In the genomic region with DNA sequence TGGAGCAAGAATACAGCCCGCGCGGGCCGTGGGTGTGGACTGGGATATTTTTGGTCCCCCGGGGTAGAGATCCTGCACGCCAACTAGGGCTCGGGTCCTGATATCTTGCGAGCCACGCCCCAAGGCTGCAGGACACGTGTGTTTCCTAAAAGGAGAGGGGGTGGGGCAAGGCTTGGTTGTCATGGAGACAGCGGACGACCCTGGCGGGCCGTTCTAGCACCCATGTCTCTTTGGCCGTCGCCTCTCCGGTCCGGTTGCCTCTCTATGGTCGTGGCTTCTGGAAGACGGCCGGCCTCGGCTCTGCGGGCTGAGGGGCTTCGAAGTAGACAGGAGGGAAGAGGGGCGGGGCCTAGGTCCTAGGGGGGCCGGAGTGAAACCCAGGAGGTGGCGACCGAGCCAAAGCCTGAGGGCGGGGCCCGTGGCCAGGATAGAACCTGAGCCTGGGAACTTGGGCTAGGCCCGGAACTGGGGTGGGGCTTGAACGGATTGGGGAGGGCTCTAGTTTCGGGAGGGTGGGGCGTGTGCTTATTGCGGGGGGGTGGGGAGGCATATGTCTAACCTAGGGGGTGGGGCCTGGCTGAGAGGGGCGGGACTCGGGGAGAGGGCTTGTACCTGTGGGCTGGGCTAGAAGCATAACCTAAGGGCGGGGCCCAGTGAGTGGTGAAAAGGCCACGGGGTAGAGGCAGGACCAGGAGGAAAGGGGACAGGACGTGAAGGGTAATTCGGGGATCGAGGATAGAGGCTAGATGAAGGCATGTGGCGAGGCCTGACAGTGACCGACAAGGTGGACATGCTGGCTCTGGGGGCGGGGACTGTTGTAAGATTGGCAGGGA, we compare ENCODE assay signal across 8 cellular contexts. TPM values are rescaled to one million over a fixed set of nuclear protein-coding genes. Genes with fewer than 3 reads are reported as not detected.
DNase-seq lines count a peak whose midpoint lies in the region; ATAC-seq, FAIRE-seq and TF ChIP-seq lines count a peak whose summit lies in the region.

No MANE protein-coding gene starts in this region.

- H2AFZ ChIP-seq in endothelial cell of umbilical vein (ENCODE audit: low read depth, low read length) = peak overlapping the region; percentile 100

- peak overlapping the region; percentile 82 to 99 (median 96) for H3K27ac Mint-ChIP-seq in CD4-positive, alpha-beta memory T cell

- no peaks in the 10 kb centered on the region for H3K9me3 Mint-ChIP-seq in CD4-positive, alpha-beta memory T cell

- peak; percentile 4 for TF ChIP-seq POLR2A in endothelial cell of umbilical vein (IDR thresholded peaks at IDR 0.05; ENCODE audit: low read depth, low read length)

- POLR2A ChIA-PET in CD4-positive, alpha-beta memory T cell (lab: Charles Lee; ENCODE audit: partially characterized antibody) = interaction anchor here (1.0 to 1.6 kb wide), 4 partner anchors 20 to 134 kb away, joined by 3 to 11 read pairs (median 3); a partner anchor contains a TSS
- POLR2A ChIA-PET in endothelial cell of umbilical vein (lab: Charles Lee) = interaction anchor here (1.1 kb wide), 1 partner anchor 57 kb away, joined by 3 read pairs; no protein-coding TSS in a partner anchor

- no TSS peak for BruUV-seq in endothelial cell of umbilical vein (replicated peaks; lab: Mats Ljungman, UMichigan)

- peak overlapping the region; percentile 65 for H3K27ac ChIP-seq in CD4-positive, alpha-beta memory T cell (ENCODE audit: low read depth, low read length)
- H3K27ac ChIP-seq in HL-60 (replicated peaks) (no peak overlapping the region), endothelial cell of umbilical vein (ENCODE audit: insufficient read depth, low read depth, low read length) (peak overlapping the region; percentile 16)

- H3K4me3 ChIP-seq in CD4-positive, alpha-beta memory T cell (ENCODE audit: low read length in 2 of 2) = peak overlapping the region; percentile 91 to 93
- H3K4me3 ChIP-seq in HL-60 (replicated peaks; ENCODE audit: insufficient read depth, low read length) (peak overlapping the region; percentile 72), NT2/D1 (ENCODE audit: insufficient read length, low read depth) (peak overlapping the region; percentile 60), endothelial cell of umbilical vein (replicated peaks in 1 of 3; ENCODE audit: insufficient read depth in 1 of 3, low read depth in 1 of 3, low read length in 3 of 3) (peak overlapping the region; percentile 49 to 72 (median 51)), mucosa of descending colon (peak overlapping the region; percentile 38)

- peak; percentile 87 to 99 (median 90) for DNase-seq in CD4-positive, alpha-beta memory T cell
- DNase-seq in HL-60 (ENCODE audit: low read depth in 1 of 2, low spot score in 1 of 2) (peak; percentile 46 to 47), NT2/D1 (ENCODE audit: low read depth, low spot score) (peak; percentile 93), activated T-cell treated with anti-CD3 and anti-CD28 coated beads for 1 hour (ENCODE audit: low read depth) (peak; percentile 97), endothelial cell of umbilical vein (ENCODE audit: low read depth, low spot score) (peak; percentile 77), mucosa of descending colon (peak; percentile 97 to 99 (median 99))
- DNase-seq in stimulated activated CD8-positive, alpha-beta memory T cell treated with anti-CD3 and anti-CD28 coated beads, Interleukin-2, amount 100 ng/mL, for 48 hours (ENCODE audit: low read depth in 2 of 2) = peak; percentile 84 to 87

- H4K20me1 ChIP-seq in endothelial cell of umbilical vein (replicated peaks; ENCODE audit: control insufficient read depth, extremely low read depth, insufficient read depth, low read length) = no peaks in the 10 kb centered on the region

- peaks cover 15% of the 10 kb centered on the region for H3K4me1 ChIP-seq in CD4-positive, alpha-beta memory T cell (ENCODE audit: insufficient read depth, low read length)
- H3K4me1 ChIP-seq in NT2/D1 (ENCODE audit: insufficient read depth, insufficient read length) = peaks cover 10% of the 10 kb centered on the region
- peaks cover 11% of the 10 kb centered on the region for H3K4me1 ChIP-seq in endothelial cell of umbilical vein (ENCODE audit: control insufficient read depth, extremely low read depth, insufficient read depth, low read length)
- no peaks in the 10 kb centered on the region for H3K4me1 ChIP-seq in mucosa of descending colon (ENCODE audit: low read depth)

- intact Hi-C loops in CD4-positive, alpha-beta memory T cell (cut with micrococcal nuclease) = loop anchor here (1.0 to 10.0 kb wide), 7 partner anchors 19 to 385 kb away; a partner anchor contains a TSS
- intact Hi-C loops in endothelial cell of umbilical vein (cut with micrococcal nuclease) = loop anchor here (2.0 kb wide), 2 partner anchors 19 to 51 kb away; no protein-coding TSS in a partner anchor
- intact Hi-C loops in mucosa of descending colon (cut with DNase I, micrococcal nuclease) = loop anchor here in 1 of 2 donors (10.0 kb wide), 1 partner anchor 75 kb away; a partner anchor contains a TSS

- CTCF ChIA-PET in CD4-positive, alpha-beta memory T cell (lab: Charles Lee; ENCODE audit: partially characterized antibody) = interaction anchor here (0.7 to 5.3 kb wide), 6 partner anchors 21 to 209 kb away, joined by 3 to 50 read pairs (median 3); a partner anchor contains a TSS
- CTCF ChIA-PET in endothelial cell of umbilical vein (lab: Charles Lee) = interaction anchor here (0.6 to 2.7 kb wide), 4 partner anchors 10 to 174 kb away, joined by 3 to 13 read pairs (median 3); no protein-coding TSS in a partner anchor

- no peaks in the 10 kb centered on the region for H3K9me3 ChIP-seq in CD4-positive, alpha-beta memory T cell (ENCODE audit: control insufficient read depth in 1 of 2, low read length in 2 of 2)
- H3K9me3 ChIP-seq in NT2/D1 (ENCODE audit: insufficient read depth, low read length) = no peaks in the 10 kb centered on the region
- H3K9me3 ChIP-seq in endothelial cell of umbilical vein (replicated peaks; ENCODE audit: control insufficient read depth, insufficient read depth, low read length) = no peaks in the 10 kb centered on the region
- H3K9me3 ChIP-seq in mucosa of descending colon = no peaks in the 10 kb centered on the region

- H3K79me2 ChIP-seq in endothelial cell of umbilical vein (ENCODE audit: control insufficient read depth, insufficient read depth, low read length) = no peaks in the 10 kb centered on the region

- H3K9me1 ChIP-seq in endothelial cell of umbilical vein (replicated peaks; ENCODE audit: control insufficient read depth, extremely low read depth, insufficient read depth, low read length) = no peaks in the 10 kb centered on the region

- peaks cover 0 to 3% of the 10 kb centered on the region in 2 donors for H3K36me3 Mint-ChIP-seq in CD4-positive, alpha-beta memory T cell

- H3K4me3 Mint-ChIP-seq in CD4-positive, alpha-beta memory T cell = peak overlapping the region; percentile 95 to 100 (median 96)

- H3K9ac ChIP-seq in NT2/D1 (ENCODE audit: insufficient read length, low read depth) (peak overlapping the region; percentile 84), endothelial cell of umbilical vein (replicated peaks; ENCODE audit: extremely low read depth, insufficient read depth, low read length) (peak overlapping the region; percentile 8)

- H3K4me2 ChIP-seq in endothelial cell of umbilical vein (ENCODE audit: insufficient read depth, low read length) = peak overlapping the region; percentile 76

- dilution Hi-C loops in endothelial cell of umbilical vein (cut with MboI; ENCODE audit: extremely low pct_ligation_motif_present, low sequenced_read_pairs) = no loop called here

- H3K36me3 ChIP-seq in CD4-positive, alpha-beta memory T cell (ENCODE audit: insufficient read depth, low read length) = no peaks in the 10 kb centered on the region
- H3K36me3 ChIP-seq in NT2/D1 (ENCODE audit: insufficient read depth, insufficient read length, low read length) (no peaks in the 10 kb centered on the region), endothelial cell of umbilical vein (ENCODE audit: control insufficient read depth in 2 of 2, extremely low read depth in 1 of 2, insufficient read depth in 2 of 2, low read length in 2 of 2) (no peaks in the 10 kb centered on the region), mucosa of descending colon (ENCODE audit: low read depth) (no peaks in the 10 kb centered on the region)

- no peaks in the 10 kb centered on the region for H3K27me3 ChIP-seq in CD4-positive, alpha-beta memory T cell (ENCODE audit: insufficient read depth, low read length)
- H3K27me3 ChIP-seq in HL-60 (ENCODE audit: insufficient read depth, poor library complexity, severe bottlenecking) = peaks cover 3% of the 10 kb centered on the region
- H3K27me3 ChIP-seq in NT2/D1 (ENCODE audit: insufficient read depth, insufficient read length) = peaks cover 17% of the 10 kb centered on the region
- H3K27me3 ChIP-seq in endothelial cell of umbilical vein (ENCODE audit: control insufficient read depth in 2 of 2, insufficient read depth in 2 of 2, low read length in 2 of 2) = no peaks in the 10 kb centered on the region

- ATAC-seq in GM19455 (IDR thresholded peaks at IDR 0.05; ENCODE audit: unreplicated experiment) (peak; percentile 49), mucosa of descending colon (peak; percentile 89)

- FAIRE-seq in endothelial cell of umbilical vein (lab: Jason Lieb, UNC) = no peak

- H3K4me1 Mint-ChIP-seq in CD4-positive, alpha-beta memory T cell = peaks cover 9 to 42% (median 22%) of the 10 kb centered on the region in 4 donors

- no peaks in the 10 kb centered on the region for H3K27me3 Mint-ChIP-seq in CD4-positive, alpha-beta memory T cell

- no peak for TF ChIP-seq CTCF in HL-60 (IDR thresholded peaks at IDR 0.05; ENCODE audit: insufficient read depth, low read length)
- no peak for TF ChIP-seq CTCF in endothelial cell of umbilical vein (IDR thresholded peaks at IDR 0.05; ENCODE audit: extremely low read depth in 1 of 2, insufficient read depth in 1 of 2, low read depth in 1 of 2, low read length in 2 of 2)
- no peak for TF ChIP-seq CTCF in mucosa of descending colon (IDR thresholded peaks at IDR 0.05)

RNA-seq across cellular contexts. Expression of a gene that starts 0.7 kb away (rescaled TPM):
- 10 to 100 TPM in 1 of 2 experiments, 1 to 10 TPM in 1; 9.2 to 10.1 TPM for total RNA-seq in CD4-positive, alpha-beta memory T cell
- 1 to 10 TPM; 5.2 to 6.6 TPM for polyA plus RNA-seq in CD4-positive, alpha-beta memory T cell
- 13.5 and 14.9 TPM in 2 replicates for total RNA-seq in endothelial cell of umbilical vein
- 10.4 and 11.9 TPM in 2 replicates for polyA plus RNA-seq in endothelial cell of umbilical vein
- polyA plus RNA-seq in endothelial cell of umbilical vein (2011; cell fraction: cytosol; rRNA removed) = 4.8 and 6.3 TPM in 2 replicates
- 14.2 and 17.9 TPM in 2 replicates for polyA plus RNA-seq in endothelial cell of umbilical vein (2011; cell fraction: nucleus; rRNA removed)
- polyA plus RNA-seq in endothelial cell of umbilical vein (2012) = 6.9 and 12.3 TPM in 2 replicates
- 9.9 and 10.3 TPM in 2 replicates for polyA minus RNA-seq in endothelial cell of umbilical vein
- 2.3 TPM for polyA minus RNA-seq in endothelial cell of umbilical vein (2011; cell fraction: cytosol; rRNA and poly(A)+ RNA removed)
- polyA minus RNA-seq in endothelial cell of umbilical vein (2011; cell fraction: nucleus; rRNA and poly(A)+ RNA removed) = 5.6 and 10.7 TPM in 2 replicates
- 10 to 100 TPM in 1 of 3 donors, 1 to 10 TPM in 2; 5.7 to 17.2 (median 6.2) TPM for total RNA-seq in mucosa of descending colon

RNA-seq across cellular contexts. Expression of a gene that starts 8.9 kb away (rescaled TPM):
- not detected for total RNA-seq in CD4-positive, alpha-beta memory T cell
- polyA plus RNA-seq in CD4-positive, alpha-beta memory T cell = not detected
- total RNA-seq in endothelial cell of umbilical vein (not detected in 2 replicates), mucosa of descending colon (not detected)
- polyA plus RNA-seq in endothelial cell of umbilical vein = not detected in 2 replicates
- polyA plus RNA-seq in endothelial cell of umbilical vein (2011; cell fraction: cytosol; rRNA removed) = not detected in 2 replicates
- polyA plus RNA-seq in endothelial cell of umbilical vein (2011; cell fraction: nucleus; rRNA removed) = not detected in 2 replicates
- polyA plus RNA-seq in endothelial cell of umbilical vein (2012) = not detected in 2 replicates
- not detected in 2 replicates for polyA minus RNA-seq in endothelial cell of umbilical vein
- polyA minus RNA-seq in endothelial cell of umbilical vein (2011; cell fraction: cytosol; rRNA and poly(A)+ RNA removed) = not detected
- not detected in 2 replicates for polyA minus RNA-seq in endothelial cell of umbilical vein (2011; cell fraction: nucleus; rRNA and poly(A)+ RNA removed)

RNA-seq across cellular contexts. Expression of a gene that starts 21.1 kb away (rescaled TPM):
- not detected for total RNA-seq in CD4-positive, alpha-beta memory T cell
- under 1 TPM in 1 of 2 donors, not detected in 1; 0.09 TPM for polyA plus RNA-seq in CD4-positive, alpha-beta memory T cell
- not detected in 2 replicates for total RNA-seq in endothelial cell of umbilical vein
- polyA plus RNA-seq in endothelial cell of umbilical vein = 0.06 and 0.08 TPM in 2 replicates
- polyA plus RNA-seq in endothelial cell of umbilical vein (2011; cell fraction: cytosol; rRNA removed) = 0.04 and 0.05 TPM in 2 replicates
- 0.14 TPM in 1 of 2 replicates, not detected in the other for polyA plus RNA-seq in endothelial cell of umbilical vein (2011; cell fraction: nucleus; rRNA removed)
- 0.10 and 0.13 TPM in 2 replicates for polyA plus RNA-seq in endothelial cell of umbilical vein (2012)
- polyA minus RNA-seq in endothelial cell of umbilical vein = 0.45 TPM in 1 of 2 replicates, not detected in the other
- polyA minus RNA-seq in endothelial cell of umbilical vein (2011; cell fraction: cytosol; rRNA and poly(A)+ RNA removed) = not detected
- polyA minus RNA-seq in endothelial cell of umbilical vein (2011; cell fraction: nucleus; rRNA and poly(A)+ RNA removed) = not detected in 2 replicates
- under 1 TPM in 2 of 3 donors, not detected in 1; 0.34 to 0.51 TPM for total RNA-seq in mucosa of descending colon

RNA-seq across cellular contexts. Expression of a gene that starts 41.9 kb away (rescaled TPM):
- total RNA-seq in CD4-positive, alpha-beta memory T cell = 10 to 100 TPM; 76.3 to 80.0 TPM
- polyA plus RNA-seq in CD4-positive, alpha-beta memory T cell = 10 to 100 TPM; 39.7 to 61.1 TPM
- total RNA-seq in endothelial cell of umbilical vein = 99.2 and 110 TPM in 2 replicates
- polyA plus RNA-seq in endothelial cell of umbilical vein = 139 and 204 TPM in 2 replicates
- polyA plus RNA-seq in endothelial cell of umbilical vein (2011; cell fraction: cytosol; rRNA removed) = 71.7 and 96.7 TPM in 2 replicates
- 58.3 and 73.4 TPM in 2 replicates for polyA plus RNA-seq in endothelial cell of umbilical vein (2011; cell fraction: nucleus; rRNA removed)
- polyA plus RNA-seq in endothelial cell of umbilical vein (2012) = 54.4 and 108 TPM in 2 replicates
- 35.4 and 52.3 TPM in 2 replicates for polyA minus RNA-seq in endothelial cell of umbilical vein
- 107 TPM for polyA minus RNA-seq in endothelial cell of umbilical vein (2011; cell fraction: cytosol; rRNA and poly(A)+ RNA removed)
- 21.2 and 28.9 TPM in 2 replicates for polyA minus RNA-seq in endothelial cell of umbilical vein (2011; cell fraction: nucleus; rRNA and poly(A)+ RNA removed)
- total RNA-seq in mucosa of descending colon = 100 to 1,000 TPM in 1 of 3 donors, 10 to 100 TPM in 2; 62.3 to 103 (median 77.7) TPM

RNA-seq across cellular contexts. Expression of a gene that starts 49.7 kb away (rescaled TPM):
- total RNA-seq in CD4-positive, alpha-beta memory T cell = 10 to 100 TPM; 35.4 to 38.0 TPM
- 10 to 100 TPM; 29.5 to 32.6 TPM for polyA plus RNA-seq in CD4-positive, alpha-beta memory T cell
- total RNA-seq in endothelial cell of umbilical vein (58.1 and 63.3 TPM in 2 replicates), mucosa of descending colon (10 to 100 TPM; 42.7 to 53.3 (median 52.1) TPM)
- polyA plus RNA-seq in endothelial cell of umbilical vein = 88.8 and 109 TPM in 2 replicates
- 46.9 and 68.5 TPM in 2 replicates for polyA plus RNA-seq in endothelial cell of umbilical vein (2011; cell fraction: cytosol; rRNA removed)
- 55.0 and 67.6 TPM in 2 replicates for polyA plus RNA-seq in endothelial cell of umbilical vein (2011; cell fraction: nucleus; rRNA removed)
- polyA plus RNA-seq in endothelial cell of umbilical vein (2012) = 29.3 and 44.5 TPM in 2 replicates
- 25.8 and 26.0 TPM in 2 replicates for polyA minus RNA-seq in endothelial cell of umbilical vein
- polyA minus RNA-seq in endothelial cell of umbilical vein (2011; cell fraction: cytosol; rRNA and poly(A)+ RNA removed) = 34.8 TPM
- 15.8 and 20.5 TPM in 2 replicates for polyA minus RNA-seq in endothelial cell of umbilical vein (2011; cell fraction: nucleus; rRNA and poly(A)+ RNA removed)

Comparison
In these comparisons a context has a peak if more than half of its experiments do, and no peak if none do; other contexts are left out.
1. DNase-seq: peak in every context shown above with its lines; median percentile 99 in mucosa of descending colon; 97 in activated T-cell treated with anti-CD3 and anti-CD28 coated beads for 1 hour; 93 in NT2/D1; 90 in CD4-positive, alpha-beta memory T cell; 86 in stimulated activated CD8-positive, alpha-beta memory T cell treated with anti-CD3 and anti-CD28 coated beads, Interleukin-2, amount 100 ng/mL, for 48 hours; 77 in endothelial cell of umbilical vein; 46 in HL-60.
2. H3K4me3 ChIP-seq: peak in every context shown above with its lines; median percentile 92 in CD4-positive, alpha-beta memory T cell; 72 in HL-60; 60 in NT2/D1; 51 in endothelial cell of umbilical vein; 38 in mucosa of descending colon.